8 cellular contexts compared by ENCODE assay signal in genomic region chr13:35912841-35913240, GRCh38.
"Had no signal": no experiment of that assay in that cellular context is flagged by ENCODE, and none has a peak within 500 bp of the region (broad histone marks: within the 10 kb centered on the region; RNA-seq: fewer than 3 reads in every experiment).

No MANE protein-coding gene starts in this region.

- FAIRE-seq: G401.6, GM12878, GM12891, GM12892, GM18507, GM19239 had no signal

- DNase-seq: GDM1, GF-D8 had no signal

- H3K4me3 ChIP-seq: GM12878 had no signal

- ATAC-seq: GM12878 had no signal
